11 cellular contexts compared by ENCODE assay signal in the genomic region with DNA sequence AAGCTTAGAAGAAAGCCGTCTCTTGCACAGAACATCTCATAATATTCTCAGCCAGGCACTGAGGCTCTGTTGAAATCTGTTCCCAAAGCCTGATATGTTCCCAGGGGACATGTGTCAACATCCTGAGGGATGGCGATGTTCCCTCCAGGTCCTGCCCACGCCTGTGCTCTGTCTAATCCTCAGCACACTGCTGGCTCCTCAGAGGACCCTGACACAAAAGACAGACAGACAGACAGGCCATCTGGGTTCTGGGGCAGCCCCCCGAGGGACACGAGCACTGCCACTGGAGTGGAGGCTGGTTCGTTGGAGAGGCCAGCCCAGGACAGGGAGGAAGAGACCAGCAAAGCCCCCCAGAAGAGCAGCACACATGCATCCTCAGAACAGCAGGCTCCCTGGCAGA. TPM values are rescaled to one million over a fixed set of nuclear protein-coding genes. Genes with fewer than 3 reads are reported as not detected.
"Had no signal": no experiment of that assay in that cellular context is flagged by ENCODE, and none has a peak within 500 bp of the region (broad histone marks: within the 10 kb centered on the region; RNA-seq: fewer than 3 reads in every experiment).

No MANE protein-coding gene starts in this region.

- H3K27me3 ChIP-seq: left lung, pancreas had no signal

- H3K4me2 ChIP-seq: smooth muscle cell had no signal

- H3K27ac Mint-ChIP-seq: activated CD4-positive, alpha-beta memory T cell treated with anti-CD3 and anti-CD28 coated beads for 36 hours; activated T-cell treated with anti-CD3 and anti-CD28 coated beads, Interleukin-2, amount 50 U/mL, for 72 hours had no signal

- DNase-seq: activated CD4-positive, alpha-beta memory T cell treated with anti-CD3 and anti-CD28 coated beads for 36 hours; activated T-cell treated with anti-CD3 and anti-CD28 coated beads, Interleukin-2, amount 50 U/mL, for 72 hours; caudate nucleus; cortex of kidney; trophoblast cell had no signal

- H3K27ac ChIP-seq: left lung, pancreas had no signal

- H3K4me3 Mint-ChIP-seq: activated CD4-positive, alpha-beta memory T cell treated with anti-CD3 and anti-CD28 coated beads for 36 hours; activated T-cell treated with anti-CD3 and anti-CD28 coated beads, Interleukin-2, amount 50 U/mL, for 72 hours; neural crest cell had no signal

- H3K4me3 ChIP-seq: left lung, pancreas, smooth muscle cell had no signal

- H3K4me1 ChIP-seq: left lung, pancreas had no signal

- H3K27me3 Mint-ChIP-seq: activated CD4-positive, alpha-beta memory T cell treated with anti-CD3 and anti-CD28 coated beads for 36 hours had no signal

- H3K9me3 Mint-ChIP-seq: activated CD4-positive, alpha-beta memory T cell treated with anti-CD3 and anti-CD28 coated beads for 36 hours; activated T-cell treated with anti-CD3 and anti-CD28 coated beads, Interleukin-2, amount 50 U/mL, for 72 hours; neural crest cell had no signal

- H3K9me3 ChIP-seq: left lung, pancreas had no signal

- ATAC-seq: activated T-cell treated with anti-CD3 and anti-CD28 coated beads, Interleukin-2, amount 50 U/mL, for 72 hours; left lung; pancreas had no signal

RNA-seq across cellular contexts. Expression of a gene that starts 27.8 kb away (rescaled TPM):
- total RNA-seq: activated CD4-positive, alpha-beta memory T cell treated with anti-CD3 and anti-CD28 coated beads for 36 hours; activated T-cell treated with anti-CD3 and anti-CD28 coated beads, Interleukin-2, amount 50 U/mL, for 72 hours; fibroblast of villous mesenchyme; smooth muscle cell; T-helper 2 cell treated with Interferon-gamma antibody and Interleukin-4, amounts not matched to agents 100 ng/mL and 5 ng/mL, for 36 hours had no signal
- polyA plus RNA-seq: smooth muscle cell had no signal
